Comparison of ENCODE assay signal across 1 cellular context in genomic region chr12:130850418-130851021, GRCh38.
A peak's percentile ranks its signal among the peaks of the same experiment; 100 is the strongest.
TF ChIP-seq lines count a peak whose summit lies in the region.

No MANE protein-coding gene starts in this region.

TF ChIP-seq in HepG2, 621 proteins besides CTCF, POLR2A, EP300 and RAD21:
- TF ChIP-seq ZNF713 (CRISPR knock-in tag; IDR thresholded peaks at IDR 0.05) (no peak), BATF2 (CRISPR knock-in tag; IDR thresholded peaks at IDR 0.05) (no peak), NCOA5 (CRISPR knock-in tag; IDR thresholded peaks at IDR 0.05) (no peak), ZNF251 (CRISPR knock-in tag; IDR thresholded peaks at IDR 0.05) (no peak), ZC3H4 (CRISPR knock-in tag; IDR thresholded peaks at IDR 0.05; ENCODE audit: borderline replicate concordance) (no peak), TAF15 (IDR thresholded peaks at IDR 0.05; ENCODE audit: low read depth, low read length, poor library complexity, severe bottlenecking) (no peak), SNAPC2 (CRISPR knock-in tag; IDR thresholded peaks at IDR 0.05) (peak; percentile 92; the same call in 1 of the 2 replicates), ZNF142 (CRISPR knock-in tag; IDR thresholded peaks at IDR 0.05) (no peak), RARG (CRISPR knock-in tag; IDR thresholded peaks at IDR 0.05; ENCODE audit: low read depth) (no peak), E2F2 (CRISPR knock-in tag; IDR thresholded peaks at IDR 0.05; ENCODE audit: borderline replicate concordance) (no peak), PAXIP1 (CRISPR knock-in tag; conservative IDR thresholded peaks at IDR 0.05) (0 out of 2 replicates have a peak, but pooled peaks have one; percentile 10), ATF7-NPFF (CRISPR knock-in tag; IDR thresholded peaks at IDR 0.05; ENCODE audit: low read depth) (no peak), ZNF879 (CRISPR knock-in tag; IDR thresholded peaks at IDR 0.05) (no peak), KMT2A (CRISPR knock-in tag; IDR thresholded peaks at IDR 0.05) (no peak), MNT (IDR thresholded peaks at IDR 0.05) (peak; percentile 76), HNF4A (CRISPR knock-in tag; IDR thresholded peaks at IDR 0.05) (no peak), SNAPC5 (CRISPR knock-in tag; IDR thresholded peaks at IDR 0.05; ENCODE audit: borderline replicate concordance) (0 out of 2 replicates have a peak, but pooled peaks have one; percentile 46), ZHX1 (CRISPR knock-in tag; IDR thresholded peaks at IDR 0.05; ENCODE audit: low read depth) (no peak)
- TF ChIP-seq, protein P1, sequence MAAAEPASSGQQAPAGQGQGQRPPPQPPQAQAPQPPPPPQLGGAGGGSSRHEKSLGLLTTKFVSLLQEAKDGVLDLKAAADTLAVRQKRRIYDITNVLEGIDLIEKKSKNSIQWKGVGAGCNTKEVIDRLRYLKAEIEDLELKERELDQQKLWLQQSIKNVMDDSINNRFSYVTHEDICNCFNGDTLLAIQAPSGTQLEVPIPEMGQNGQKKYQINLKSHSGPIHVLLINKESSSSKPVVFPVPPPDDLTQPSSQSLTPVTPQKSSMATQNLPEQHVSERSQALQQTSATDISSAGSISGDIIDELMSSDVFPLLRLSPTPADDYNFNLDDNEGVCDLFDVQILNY (CRISPR knock-in tag; conservative IDR thresholded peaks at IDR 0.05), result no peak
- TF ChIP-seq, protein P2, sequence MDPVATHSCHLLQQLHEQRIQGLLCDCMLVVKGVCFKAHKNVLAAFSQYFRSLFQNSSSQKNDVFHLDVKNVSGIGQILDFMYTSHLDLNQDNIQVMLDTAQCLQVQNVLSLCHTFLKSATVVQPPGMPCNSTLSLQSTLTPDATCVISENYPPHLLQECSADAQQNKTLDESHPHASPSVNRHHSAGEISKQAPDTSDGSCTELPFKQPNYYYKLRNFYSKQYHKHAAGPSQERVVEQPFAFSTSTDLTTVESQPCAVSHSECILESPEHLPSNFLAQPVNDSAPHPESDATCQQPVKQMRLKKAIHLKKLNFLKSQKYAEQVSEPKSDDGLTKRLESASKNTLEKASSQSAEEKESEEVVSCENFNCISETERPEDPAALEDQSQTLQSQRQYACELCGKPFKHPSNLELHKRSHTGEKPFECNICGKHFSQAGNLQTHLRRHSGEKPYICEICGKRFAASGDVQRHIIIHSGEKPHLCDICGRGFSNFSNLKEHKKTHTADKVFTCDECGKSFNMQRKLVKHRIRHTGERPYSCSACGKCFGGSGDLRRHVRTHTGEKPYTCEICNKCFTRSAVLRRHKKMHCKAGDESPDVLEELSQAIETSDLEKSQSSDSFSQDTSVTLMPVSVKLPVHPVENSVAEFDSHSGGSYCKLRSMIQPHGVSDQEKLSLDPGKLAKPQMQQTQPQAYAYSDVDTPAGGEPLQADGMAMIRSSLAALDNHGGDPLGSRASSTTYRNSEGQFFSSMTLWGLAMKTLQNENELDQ (CRISPR knock-in tag; IDR thresholded peaks at IDR 0.05; ENCODE audit: borderline replicate concordance), result no peak
